In the genomic region with DNA sequence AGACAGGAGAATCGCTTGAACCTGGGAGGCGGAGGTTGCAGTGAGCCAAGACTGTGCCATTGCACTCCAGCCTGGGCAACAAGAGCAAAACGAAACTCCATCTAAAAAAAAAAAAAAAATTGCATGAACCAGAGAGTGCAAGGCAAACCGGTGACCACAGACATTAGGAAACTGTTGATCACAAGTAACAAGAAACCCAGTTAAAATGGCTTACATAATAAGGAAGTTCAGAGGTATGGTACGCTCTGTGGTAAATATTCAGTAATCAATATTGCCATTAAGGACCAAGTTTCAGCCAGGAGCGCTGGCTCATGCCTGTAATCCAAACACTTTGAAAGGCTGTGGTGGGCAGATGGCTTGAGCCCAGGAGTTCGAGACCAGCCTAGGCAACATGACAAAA, we compare ENCODE assay signal across 30 cellular contexts. TPM values are rescaled to one million over a fixed set of nuclear protein-coding genes. Genes with fewer than 3 reads are reported as not detected.
DNase-seq lines count a peak whose midpoint lies in the region; ATAC-seq, FAIRE-seq and TF ChIP-seq lines count a peak whose summit lies in the region.
"Had no signal": no experiment of that assay in that cellular context is flagged by ENCODE, and none has a peak within 500 bp of the region (broad histone marks: within the 10 kb centered on the region; RNA-seq: fewer than 3 reads in every experiment).

No MANE protein-coding gene starts in this region.

- no peak for TF ChIP-seq RAD21 in HepG2 (CRISPR knock-in tag; IDR thresholded peaks at IDR 0.05)

- TF ChIP-seq EP300 in HepG2 (IDR thresholded peaks at IDR 0.05; ENCODE audit: low read depth in 2 of 2, low read length in 2 of 2) (no peak), HepG2 (CRISPR knock-in tag; IDR thresholded peaks at IDR 0.05; ENCODE audit: borderline replicate concordance) (no peak)

- H2AFZ ChIP-seq in HepG2 (ENCODE audit: low read length) = no peak overlapping the region

- no TSS peak for BruUV-seq in HepG2 (replicated peaks; lab: Mats Ljungman, UMichigan)

- 63% methylated on average over 7 of the region's 7 CpGs for WGBS in HepG2 (ENCODE audit: low lambda C conversion rate)

- no peak overlapping the region for H3K27ac ChIP-seq in HepG2 (ENCODE audit: extremely low read length, insufficient read depth, low read length)
- H3K27ac ChIP-seq: BLaER1 treated with 17β-estradiol and CSF1 and Interleukin-3, amounts not matched to agents 10 nM and 100 nM; body of pancreas; foreskin keratinocyte; pancreas had no signal

- no peaks in the 10 kb centered on the region for H3K27me3 ChIP-seq in HepG2 (ENCODE audit: control insufficient read depth in 1 of 2, insufficient read depth in 2 of 2, low read length in 2 of 2)
- H3K27me3 ChIP-seq: BLaER1 treated with 17β-estradiol and CSF1 and Interleukin-3, amounts not matched to agents 10 nM and 100 nM; body of pancreas; foreskin keratinocyte; pancreas had no signal

- no peak for ATAC-seq in HepG2
- ATAC-seq: activated CD8-positive, alpha-beta T cell treated with anti-CD3 and anti-CD28 coated beads, Interleukin-2, amount 10 ng/mL, durations not matched to agents 7 days and 5 days; body of pancreas; foreskin keratinocyte; naive thymus-derived CD8-positive, alpha-beta T cell; stimulated activated naive CD8-positive, alpha-beta T cell treated with anti-CD3 and anti-CD28 coated beads, Interleukin-15, Interleukin-2, amounts not matched to agents 100 U/mL and 50 U/mL, for 24 hours had no signal

- no peak overlapping the region for H3K4me3 ChIP-seq in HepG2 (replicated peaks in 1 of 3; ENCODE audit: insufficient read depth in 1 of 3, low read depth in 2 of 3, low read length in 3 of 3)
- H3K4me3 ChIP-seq: BLaER1 treated with 17β-estradiol and CSF1 and Interleukin-3, amounts not matched to agents 10 nM and 100 nM; body of pancreas; pancreas had no signal

- H3K79me2 ChIP-seq in HepG2 (ENCODE audit: insufficient read depth, low read length) = no peaks in the 10 kb centered on the region

- TF ChIP-seq CTCF in HepG2 (CRISPR knock-in tag; IDR thresholded peaks at IDR 0.05) = no peak

- H3K9me3 ChIP-seq in HepG2 (ENCODE audit: low read length) = no peaks in the 10 kb centered on the region
- H3K9me3 ChIP-seq: body of pancreas, pancreas had no signal

- intact Hi-C loops in HepG2 (cut with micrococcal nuclease; ENCODE audit: unreplicated experiment) = no loop called here

- no peaks in the 10 kb centered on the region for H3K36me3 ChIP-seq in HepG2 (replicated peaks in 1 of 2; ENCODE audit: control insufficient read depth in 1 of 2, insufficient read depth in 2 of 2, low read length in 2 of 2)
- H3K36me3 ChIP-seq: BLaER1 treated with 17β-estradiol and CSF1 and Interleukin-3, amounts not matched to agents 10 nM and 100 nM; pancreas had no signal

- peaks cover 72% of the 10 kb centered on the region for H3K4me1 ChIP-seq in HepG2 (ENCODE audit: insufficient read depth, low read length)
- H3K4me1 ChIP-seq: foreskin keratinocyte had no signal

- in situ Hi-C loops in HepG2 (cut with HindIII; ENCODE audit: extremely low pct_ligation_motif_present, low pct_unique_long_range_greater_than_20kb) = no loop called here

- H3K9ac ChIP-seq in HepG2 (ENCODE audit: insufficient read depth, low read depth, low read length) = no peak overlapping the region
- H3K9ac ChIP-seq: BLaER1 treated with 17β-estradiol and CSF1 and Interleukin-3, amounts not matched to agents 10 nM and 100 nM had no signal

- DNase-seq in CD1c-positive myeloid dendritic cell (ENCODE audit: extremely low spot score) (peak; percentile 52), Kasumi-1 (lab: John Stamatoyannopoulos, UW) (peak; percentile 75 to 85), SIG-M5 (lab: John Stamatoyannopoulos, UW) (peak; percentile 71), HepG2 (ENCODE audit: low spot score) (no peak), DMS79 treated with DMSO at 0.1 percent for 48 hours (lab: John Stamatoyannopoulos, UW) (no peak), NCI-H1092 (lab: John Stamatoyannopoulos, UW) (no peak), hippocampal formation (lab: John Stamatoyannopoulos, UW) (no peak), cerebellar nuclear complex (lab: John Stamatoyannopoulos, UW) (no peak)
- DNase-seq: activated CD4-positive, alpha-beta T cell treated with anti-CD3 and anti-CD28 coated beads for 1 hour; activated CD8-positive, alpha-beta T cell treated with anti-CD3 and anti-CD28 coated beads, Interleukin-2, amount 10 ng/mL, durations not matched to agents 7 days and 5 days; activated effector memory CD4-positive, alpha-beta T cell treated with anti-CD3 and anti-CD28 coated beads, Interleukin-2, amount 50 U/mL, for 16 hours; activated T-cell treated with anti-CD3 and anti-CD28 coated beads for 4 hours; effector CD4-positive, alpha-beta T cell; foreskin keratinocyte; Karpas-422; naive thymus-derived CD8-positive, alpha-beta T cell; NCI-H1105 treated with DMSO at 0.1 percent for 48 hours; NCI-H2029 treated with DMSO at 0.1 percent for 48 hours; NCI-H2227 treated with DMSO at 0.1 percent for 48 hours; pancreas; stimulated activated CD4-positive, alpha-beta T cell treated with anti-CD3 and anti-CD28 coated beads, Interleukin-4, amount 100 ng/mL, for 4 hours; stimulated activated naive CD8-positive, alpha-beta T cell treated with anti-CD3 and anti-CD28 coated beads, Interleukin-15, Interleukin-2, amounts not matched to agents 100 U/mL and 50 U/mL, for 24 hours had no signal

- TF ChIP-seq POLR2A in HepG2 (IDR thresholded peaks at IDR 0.05; ENCODE audit: insufficient read depth in 1 of 2, low read depth in 2 of 2, low read length in 2 of 2) = no peak

- POLR2A ChIA-PET in HepG2 (lab: Yijun Ruan, JAX) = interaction anchor here (2.0 kb wide), 1 partner anchor 10 kb away, joined by 9 read pairs; the partner anchor contains the start of gene NT5C2

- no peak overlapping the region for H3K4me2 ChIP-seq in HepG2 (ENCODE audit: low read depth, low read length)

- CTCF ChIA-PET in HepG2 (lab: Yijun Ruan, JAX; ENCODE audit: low intra/inter-chr PET ratio, low total read pairs) = no interaction called here

- FAIRE-seq in HepG2 (lab: Jason Lieb, UNC) = no peak
- FAIRE-seq: D721Med, H54, pancreas, TTC549 had no signal

- H4K20me1 ChIP-seq in HepG2 (ENCODE audit: insufficient read depth, low read length) = no peaks in the 10 kb centered on the region
- H4K20me1 ChIP-seq: BLaER1 treated with 17β-estradiol and CSF1 and Interleukin-3, amounts not matched to agents 10 nM and 100 nM had no signal

TF ChIP-seq in HepG2, 621 proteins besides CTCF, POLR2A, EP300 and RAD21 (continues in another document):
- TF ChIP-seq ZNF644 (CRISPR knock-in tag; IDR thresholded peaks at IDR 0.05; ENCODE audit: low read depth) (no peak), SOX6 (IDR thresholded peaks at IDR 0.05) (no peak), SOX6 (CRISPR knock-in tag; IDR thresholded peaks at IDR 0.05) (0 out of 2 replicates have a peak, but pooled peaks have one; percentile 22), ZNF747 (CRISPR knock-in tag; IDR thresholded peaks at IDR 0.05; ENCODE audit: borderline replicate concordance) (no peak)

RNA-seq across cellular contexts. Expression of gene NT5C2, which starts 9.2 kb away (rescaled TPM):
- total RNA-seq in HepG2 (2016; rRNA removed; fragmentation: Illumina TruSeq; extraction: Trizol) = 40.6 and 51.5 TPM in 2 replicates
- total RNA-seq in HepG2 (2016; cell fraction: cytosol; rRNA removed; fragmentation: Illumina TruSeq; extraction: Trizol; ENCODE audit: low read depth) = 14.0 and 14.6 TPM in 2 replicates
- total RNA-seq in HepG2 (2016; cell fraction: insoluble cytoplasmic fraction; rRNA removed; fragmentation: Illumina TruSeq; extraction: Trizol) = 41.6 and 53.9 TPM in 2 replicates
- 20.7 and 21.7 TPM in 2 replicates for total RNA-seq in HepG2 (2016; cell fraction: membrane; rRNA removed; fragmentation: Illumina TruSeq; extraction: Trizol)
- 45.1 and 47.6 TPM in 2 replicates for total RNA-seq in HepG2 (2016; cell fraction: nucleus; rRNA removed; fragmentation: Illumina TruSeq; extraction: Trizol)
- 53.3 and 55.2 TPM in 2 replicates for polyA plus RNA-seq in HepG2 (2011; rRNA removed)
- polyA plus RNA-seq in HepG2 (2011; cell fraction: cytosol; rRNA removed) = 31.0 and 44.8 TPM in 2 replicates
- polyA plus RNA-seq in HepG2 (2011; cell fraction: nucleus; rRNA removed) = 26.5 and 38.0 TPM in 2 replicates
- polyA plus RNA-seq in HepG2 (2012) = 47.1 and 62.0 TPM in 2 replicates
- polyA plus RNA-seq in HepG2 (2016; cell fraction: cytosol; fragmentation: Illumina TruSeq; extraction: Trizol; ENCODE audit: low read depth) = 4.3 and 4.4 TPM in 2 replicates
- polyA plus RNA-seq in HepG2 (2016; cell fraction: insoluble cytoplasmic fraction; fragmentation: Illumina TruSeq; extraction: Trizol; ENCODE audit: low read depth) = 49.2 and 49.9 TPM in 2 replicates
- 12.7 and 13.5 TPM in 2 replicates for polyA plus RNA-seq in HepG2 (2016; cell fraction: membrane; fragmentation: Illumina TruSeq; extraction: Trizol; ENCODE audit: low read depth)
- polyA plus RNA-seq in HepG2 (2016; cell fraction: nucleus; fragmentation: Illumina TruSeq; extraction: Trizol; ENCODE audit: insufficient read depth, low read depth) = 51.3 and 57.2 TPM in 2 replicates
- 48.0 and 50.4 TPM in 2 replicates for polyA minus RNA-seq in HepG2 (2011; rRNA and poly(A)+ RNA removed; ENCODE audit: low replicate concordance)
- 38.7 and 41.0 TPM in 2 replicates for polyA minus RNA-seq in HepG2 (2011; cell fraction: cytosol; rRNA and poly(A)+ RNA removed)
- polyA minus RNA-seq in HepG2 (2011; cell fraction: nucleus; rRNA and poly(A)+ RNA removed) = 71.3 and 106 TPM in 2 replicates

RNA-seq across cellular contexts. Expression of gene RPEL1, which starts 43.4 kb away (rescaled TPM):
- total RNA-seq in HepG2 (2016; rRNA removed; fragmentation: Illumina TruSeq; extraction: Trizol) = 0.04 and 0.10 TPM in 2 replicates
- total RNA-seq in HepG2 (2016; cell fraction: cytosol; rRNA removed; fragmentation: Illumina TruSeq; extraction: Trizol; ENCODE audit: low read depth) = not detected in 2 replicates
- total RNA-seq in HepG2 (2016; cell fraction: insoluble cytoplasmic fraction; rRNA removed; fragmentation: Illumina TruSeq; extraction: Trizol) = 0.04 TPM in 1 of 2 replicates, not detected in the other
- total RNA-seq in HepG2 (2016; cell fraction: membrane; rRNA removed; fragmentation: Illumina TruSeq; extraction: Trizol) = not detected in 2 replicates
- total RNA-seq in HepG2 (2016; cell fraction: nucleus; rRNA removed; fragmentation: Illumina TruSeq; extraction: Trizol) = not detected in 2 replicates
- polyA plus RNA-seq in HepG2 (2011; rRNA removed) = 0.07 and 0.10 TPM in 2 replicates
- 0.10 and 0.23 TPM in 2 replicates for polyA plus RNA-seq in HepG2 (2011; cell fraction: cytosol; rRNA removed)
- polyA plus RNA-seq in HepG2 (2011; cell fraction: nucleus; rRNA removed) = 0.10 and 0.14 TPM in 2 replicates
- 0.20 and 0.24 TPM in 2 replicates for polyA plus RNA-seq in HepG2 (2012)
- polyA plus RNA-seq in HepG2 (2016; cell fraction: cytosol; fragmentation: Illumina TruSeq; extraction: Trizol; ENCODE audit: low read depth) = not detected in 2 replicates
- polyA plus RNA-seq in HepG2 (2016; cell fraction: insoluble cytoplasmic fraction; fragmentation: Illumina TruSeq; extraction: Trizol; ENCODE audit: low read depth) = 0.19 TPM in 1 of 2 replicates, not detected in the other
- polyA plus RNA-seq in HepG2 (2016; cell fraction: membrane; fragmentation: Illumina TruSeq; extraction: Trizol; ENCODE audit: low read depth) = not detected in 2 replicates
- not detected in 2 replicates for polyA plus RNA-seq in HepG2 (2016; cell fraction: nucleus; fragmentation: Illumina TruSeq; extraction: Trizol; ENCODE audit: insufficient read depth, low read depth)
- polyA minus RNA-seq in HepG2 (2011; rRNA and poly(A)+ RNA removed; ENCODE audit: low replicate concordance) = 0.20 and 0.37 TPM in 2 replicates
- not detected in 2 replicates for polyA minus RNA-seq in HepG2 (2011; cell fraction: cytosol; rRNA and poly(A)+ RNA removed)
- polyA minus RNA-seq in HepG2 (2011; cell fraction: nucleus; rRNA and poly(A)+ RNA removed) = not detected in 2 replicates
- total RNA-seq: body of pancreas; cerebellum; foreskin keratinocyte; mesothelial cell of epicardium; naive thymus-derived CD8-positive, alpha-beta T cell; OCI-LY7; pancreas had no signal
- polyA plus RNA-seq: foreskin keratinocyte; naive thymus-derived CD8-positive, alpha-beta T cell; pancreas had no signal

Comparison
In these comparisons a context has a peak if more than half of its experiments do, and no peak if none do; other contexts are left out.
1. DNase-seq: peak in CD1c-positive myeloid dendritic cell (single experiment), Kasumi-1 (2 of 2) and SIG-M5 (single experiment); none in HepG2 (single experiment), DMS79 treated with DMSO at 0.1 percent for 48 hours (single experiment), NCI-H1092 (single experiment), hippocampal formation (0 of 2) and cerebellar nuclear complex (0 of 2).